Comparison of ENCODE assay signal across 8 cellular contexts in the genomic region with DNA sequence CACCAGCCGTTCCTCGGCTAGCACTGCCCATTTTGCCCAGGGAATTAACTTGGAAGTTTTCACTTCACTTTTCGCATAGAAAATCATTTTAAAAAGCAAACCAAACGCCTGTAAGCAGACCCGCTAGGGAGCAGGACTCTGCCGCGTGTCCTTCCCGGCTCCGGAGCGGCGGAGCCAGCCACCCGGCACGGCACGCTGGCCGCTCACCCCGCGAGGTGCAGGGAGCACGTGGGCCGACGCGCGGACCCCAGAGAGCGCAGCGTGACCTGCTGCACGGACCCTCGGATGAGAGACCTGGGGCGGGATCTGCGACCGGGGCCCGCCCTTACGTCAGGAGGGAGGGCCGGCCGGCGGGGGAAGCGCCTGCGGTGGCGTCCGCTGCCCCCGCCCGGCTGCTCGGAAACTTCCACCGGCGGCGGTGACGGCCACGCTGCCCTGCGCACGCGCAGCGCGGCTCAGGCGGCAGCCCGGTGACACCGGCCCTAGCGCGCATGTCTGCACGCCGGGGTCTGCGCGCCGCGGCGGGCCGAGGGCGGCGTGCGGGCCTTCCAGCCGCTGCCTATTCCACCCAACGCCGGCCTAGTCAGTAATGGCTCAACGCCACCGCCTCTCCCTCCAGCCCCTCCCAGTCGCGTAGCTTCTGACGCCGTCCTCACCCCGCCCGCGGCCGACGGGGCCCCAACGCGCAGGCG. TPM values are rescaled to one million over a fixed set of nuclear protein-coding genes. Genes with fewer than 3 reads are reported as not detected.
A peak's percentile ranks its signal among the peaks of the same experiment; 100 is the strongest.
DNase-seq lines count a peak whose midpoint lies in the region; ATAC-seq and TF ChIP-seq lines count a peak whose summit lies in the region.

No MANE protein-coding gene starts in this region.

- peak overlapping the region; percentile 92 for H3K27ac ChIP-seq in RWPE2 (ENCODE audit: poor library complexity, severe bottlenecking)

- H3K9me3 ChIP-seq in RWPE2 (ENCODE audit: severe bottlenecking), result no peaks in the 10 kb centered on the region

- H3K27me3 Mint-ChIP-seq in neural crest cell (ENCODE audit: low read depth), result peaks cover 2% of the 10 kb centered on the region

- peaks cover 15% of the 10 kb centered on the region; the same call in 1 of the 2 replicates for H3K36me3 ChIP-seq in RWPE2 (ENCODE audit: low read depth)

- no peaks in the 10 kb centered on the region for H3K9me3 Mint-ChIP-seq in neural crest cell

- peaks cover 47% of the 10 kb centered on the region for H3K4me1 Mint-ChIP-seq in neural crest cell

- peaks cover 11% of the 10 kb centered on the region for H3K4me1 ChIP-seq in RWPE2 (ENCODE audit: insufficient read depth, poor library complexity, severe bottlenecking)

- peak overlapping the region; percentile 94 for H3K27ac Mint-ChIP-seq in neural crest cell (ENCODE audit: unreplicated experiment)

- TF ChIP-seq CTCF in RWPE2 (IDR thresholded peaks at IDR 0.05; ENCODE audit: poor library complexity, severe bottlenecking) (peak; percentile 31), neural crest cell (conservative IDR thresholded peaks at IDR 0.05) (no peak)

- H3K36me3 Mint-ChIP-seq in neural crest cell (ENCODE audit: low read depth), result no peaks in the 10 kb centered on the region

- DNase-seq in EL (peak; percentile 97), H4 (ENCODE audit: low spot score) (peak; percentile 97), LHCN-M2 (ENCODE audit: low read depth) (peak; percentile 95), RWPE2 (ENCODE audit: low spot score) (peak; percentile 97), fibroblast of the conjunctiva (ENCODE audit: low read depth) (peak; percentile 96), neural crest cell (ENCODE audit: low read depth, low spot score) (peak; percentile 93), stromal cell of bone marrow (ENCODE audit: low read depth) (peak; percentile 90)
- peak; percentile 99 for DNase-seq in activated effector memory CD4-positive, alpha-beta T cell treated with anti-CD3 and anti-CD28 coated beads, Interleukin-2, amount 50 U/mL, for 16 hours

- H3K27me3 ChIP-seq in RWPE2 (ENCODE audit: insufficient read depth, poor library complexity, severe bottlenecking), result no peaks in the 10 kb centered on the region

- H3K4me3 Mint-ChIP-seq in neural crest cell, result peak overlapping the region; percentile 94

- peak; percentile 66 for ATAC-seq in RWPE2 (ENCODE audit: low read depth)

- peak overlapping the region; percentile 59 for H3K4me3 ChIP-seq in RWPE2 (ENCODE audit: severe bottlenecking)

RNA-seq across cellular contexts. Expression of a gene that starts 0.5 kb away (rescaled TPM):
- 3.9 and 6.2 TPM in 2 replicates for total RNA-seq in H4 (2014; rRNA removed; shearing (Covaris generic))
- total RNA-seq in LHCN-M2 (2014; rRNA removed), result 13.2 and 14.6 TPM in 2 replicates
- 10.7 TPM for polyA plus RNA-seq in LHCN-M2 (2012)
- total RNA-seq in neural crest cell, result 39.3 and 41.2 TPM in 2 replicates

Comparison
In these comparisons a context has a peak if more than half of its experiments do, and no peak if none do; other contexts are left out.
1. Peak in every context shown above with its lines: DNase-seq, ATAC-seq, H3K4me3 ChIP-seq and H3K27ac ChIP-seq.